In genomic region chr20:10728873-10729670, GRCh38 we compare ENCODE assay signal across 18 cellular contexts. TPM values are rescaled to one million over a fixed set of nuclear protein-coding genes. Genes with fewer than 3 reads are reported as not detected.
DNase-seq lines count a peak whose midpoint lies in the region; ATAC-seq, FAIRE-seq and TF ChIP-seq lines count a peak whose summit lies in the region.
"Had no signal": no experiment of that assay in that cellular context is flagged by ENCODE, and none has a peak within 500 bp of the region (broad histone marks: within the 10 kb centered on the region; RNA-seq: fewer than 3 reads in every experiment).

No MANE protein-coding gene starts in this region.

- ATAC-seq in HG02973 (IDR thresholded peaks at IDR 0.05; ENCODE audit: unreplicated experiment): no peak

- H3K27me3 Mint-ChIP-seq in astrocyte (ENCODE audit: low read depth, unreplicated experiment) (no peaks in the 10 kb centered on the region), nephron progenitor cell (ENCODE audit: low read depth, poor library complexity) (peaks cover 6% of the 10 kb centered on the region)
- H3K27me3 Mint-ChIP-seq: B cell; CD4-positive, CD25-positive, alpha-beta regulatory T cell had no signal

- H3K27ac Mint-ChIP-seq in astrocyte (ENCODE audit: unreplicated experiment) (peak overlapping the region; percentile 7), nephron progenitor cell (peak overlapping the region; percentile 65)
- H3K27ac Mint-ChIP-seq: B cell; CD4-positive, CD25-positive, alpha-beta regulatory T cell; H9 had no signal

- H3K4me2 ChIP-seq in astrocyte (ENCODE audit: low read length): peak overlapping the region; percentile 10

- no peak overlapping the region for H3K9ac ChIP-seq in astrocyte (ENCODE audit: low read length)

- no peaks in the 10 kb centered on the region for H3K9me3 ChIP-seq in astrocyte (ENCODE audit: insufficient read depth, low read depth, low read length)

- no peak overlapping the region for H3K4me3 ChIP-seq in astrocyte (ENCODE audit: insufficient read depth, low read depth, low read length)
- no peak overlapping the region for H3K4me3 ChIP-seq in fibroblast of mammary gland (ENCODE audit: control insufficient read depth, low read depth, low read length)

- no peaks in the 10 kb centered on the region for H3K79me2 ChIP-seq in astrocyte (ENCODE audit: insufficient read depth, low read length)

- peaks cover 9% of the 10 kb centered on the region for H3K9me3 Mint-ChIP-seq in astrocyte (ENCODE audit: unreplicated experiment)
- H3K9me3 Mint-ChIP-seq in nephron progenitor cell: peaks cover 14% of the 10 kb centered on the region

- no peaks in the 10 kb centered on the region for H3K36me3 ChIP-seq in astrocyte (ENCODE audit: insufficient read depth, low read length)

- peaks cover 3% of the 10 kb centered on the region for H3K36me3 Mint-ChIP-seq in astrocyte (ENCODE audit: low read depth, unreplicated experiment)
- H3K36me3 Mint-ChIP-seq in nephron progenitor cell (ENCODE audit: low read depth): no peaks in the 10 kb centered on the region
- H3K36me3 Mint-ChIP-seq: CD4-positive, CD25-positive, alpha-beta regulatory T cell had no signal

- TF ChIP-seq CTCF in astrocyte (IDR thresholded peaks at IDR 0.05; ENCODE audit: insufficient read depth, low read depth, low read length) (no peak), fibroblast of mammary gland (conservative IDR thresholded peaks at IDR 0.05; ENCODE audit: control insufficient read depth, insufficient read depth, low read depth, low read length) (no peak), nephron progenitor cell (IDR thresholded peaks at IDR 0.05) (no peak)

- DNase-seq in EH (ENCODE audit: low read depth): peak; percentile 16
- peak; percentile 74 for DNase-seq in astrocyte (ENCODE audit: low read depth)
- peak; percentile 42 for DNase-seq in fibroblast of mammary gland (ENCODE audit: low read depth)
- DNase-seq in nephron progenitor cell: no peak
- no peak for DNase-seq in iPS-NIHi7 (ENCODE audit: extremely low spot score)
- DNase-seq in AML-193 (lab: John Stamatoyannopoulos, UW): no peak
- DNase-seq in NCI-H1436 treated with DMSO at 0.1 percent for 48 hours (lab: John Stamatoyannopoulos, UW): no peak
- DNase-seq: ACHN; Caco-2; CD4-positive, CD25-positive, alpha-beta regulatory T cell; H9; NCI-H1930; NCI-H2171 treated with DMSO at 0.1 percent for 48 hours; NCI-H446 treated with DMSO at 0.1 percent for 48 hours had no signal

- H3K4me3 Mint-ChIP-seq in astrocyte (ENCODE audit: unreplicated experiment): no peak overlapping the region
- no peak overlapping the region for H3K4me3 Mint-ChIP-seq in nephron progenitor cell
- H3K4me3 Mint-ChIP-seq: B cell; CD4-positive, CD25-positive, alpha-beta regulatory T cell; H9 had no signal

- no peak overlapping the region for H3K27ac ChIP-seq in astrocyte (ENCODE audit: low read depth, low read length)
- H3K27ac ChIP-seq: RWPE1 had no signal

- H3K4me1 ChIP-seq in astrocyte (ENCODE audit: insufficient read depth, low read length): peaks cover 15% of the 10 kb centered on the region
- H3K4me1 ChIP-seq: Caco-2 had no signal

- peaks cover 8% of the 10 kb centered on the region for H3K4me1 Mint-ChIP-seq in astrocyte (ENCODE audit: low read depth, unreplicated experiment)
- peaks cover 14% of the 10 kb centered on the region for H3K4me1 Mint-ChIP-seq in nephron progenitor cell
- H3K4me1 Mint-ChIP-seq: B cell; CD4-positive, CD25-positive, alpha-beta regulatory T cell had no signal

- H2AFZ ChIP-seq in astrocyte (ENCODE audit: low read depth, low read length): no peak overlapping the region

- no peak for FAIRE-seq in astrocyte (lab: Jason Lieb, UNC)
- FAIRE-seq: GM19239 had no signal

- H3K27me3 ChIP-seq in astrocyte (ENCODE audit: insufficient read depth, low read length): no peaks in the 10 kb centered on the region

- H4K20me1 ChIP-seq in astrocyte (ENCODE audit: insufficient read depth, low read length): no peaks in the 10 kb centered on the region

RNA-seq across cellular contexts. Expression of gene JAG1, which starts 55.3 kb away (rescaled TPM):
- total RNA-seq in astrocyte: 278 and 380 TPM in 2 replicates
- total RNA-seq: B cell had no signal

Comparison
In these comparisons a context has a peak if more than half of its experiments do, and no peak if none do; other contexts are left out.
1. DNase-seq: peak in EH (single experiment), astrocyte (single experiment) and fibroblast of mammary gland (single experiment); none in nephron progenitor cell (single experiment), iPS-NIHi7 (single experiment), AML-193 (0 of 2) and NCI-H1436 treated with DMSO at 0.1 percent for 48 hours (single experiment).